In the genomic region with DNA sequence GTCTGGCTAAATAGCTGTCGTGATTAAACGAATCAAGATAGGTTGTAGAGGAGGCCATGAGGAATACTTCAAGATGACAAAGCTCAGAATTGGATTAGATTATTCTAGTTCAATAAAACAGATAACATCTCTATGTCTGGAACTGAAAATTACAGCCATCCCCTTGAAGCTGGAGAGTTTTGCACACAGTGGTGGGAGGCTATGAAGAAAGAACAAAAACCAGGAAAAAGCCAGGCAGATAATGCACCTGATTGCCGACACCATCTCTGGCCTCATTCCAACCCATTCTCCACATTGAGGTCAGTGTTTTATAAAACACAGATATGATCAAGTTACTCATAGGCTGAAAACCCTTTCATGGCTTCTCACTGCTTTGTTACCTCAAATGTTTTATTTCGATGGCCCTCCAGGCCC, we compare ENCODE assay signal across 12 cellular contexts.
"Had no signal": no experiment of that assay in that cellular context is flagged by ENCODE, and none has a peak within 500 bp of the region (broad histone marks: within the 10 kb centered on the region; RNA-seq: fewer than 3 reads in every experiment).

No MANE protein-coding gene starts in this region.

- DNase-seq: activated B cell treated with CpG ODN at 0.5 μM for 24 hours; activated CD4-positive, alpha-beta T cell treated with anti-CD3 and anti-CD28 coated beads, Interleukin-2, amount 10 ng/mL, durations not matched to agents 24 days and 14 days; activated CD8-positive, alpha-beta memory T cell treated with anti-CD3 and anti-CD28 coated beads for 24 hours; activated naive CD4-positive, alpha-beta T cell treated with Interleukin-2 at 50 U/mL for 16 hours; erythroblast; left colon; mammary epithelial cell; naive thymus-derived CD4-positive, alpha-beta T cell; posterior cingulate gyrus; small intestine; thyroid gland had no signal

- H3K36me3 ChIP-seq: right atrium auricular region, thyroid gland had no signal

- H3K9me3 ChIP-seq: right atrium auricular region, thyroid gland had no signal

- H3K4me1 ChIP-seq: right atrium auricular region had no signal

- H3K27ac ChIP-seq: right atrium auricular region, thyroid gland had no signal

- H3K27me3 ChIP-seq: right atrium auricular region, thyroid gland had no signal

- H3K4me3 ChIP-seq: right atrium auricular region, thyroid gland had no signal

- ATAC-seq: left colon; naive thymus-derived CD4-positive, alpha-beta T cell had no signal
